In genomic region chr15:98063871-98064270, GRCh38 we compare ENCODE assay signal across 22 cellular contexts.
DNase-seq lines count a peak whose midpoint lies in the region; ATAC-seq and TF ChIP-seq lines count a peak whose summit lies in the region.
"Had no signal": no experiment of that assay in that cellular context is flagged by ENCODE, and none has a peak within 500 bp of the region (broad histone marks: within the 10 kb centered on the region; RNA-seq: fewer than 3 reads in every experiment).

No MANE protein-coding gene starts in this region.

- no peak for TF ChIP-seq CTCF in nephron progenitor cell (IDR thresholded peaks at IDR 0.05)

- H3K4me1 Mint-ChIP-seq in nephron progenitor cell, result no peaks in the 10 kb centered on the region
- H3K4me1 Mint-ChIP-seq: CD4-positive, CD25-positive, alpha-beta regulatory T cell had no signal

- peaks cover 11% of the 10 kb centered on the region for H3K27me3 Mint-ChIP-seq in nephron progenitor cell (ENCODE audit: low read depth, poor library complexity)

- H3K27ac Mint-ChIP-seq in nephron progenitor cell, result no peak overlapping the region
- H3K27ac Mint-ChIP-seq: CD4-positive, CD25-positive, alpha-beta regulatory T cell had no signal

- H3K4me3 Mint-ChIP-seq in nephron progenitor cell, result no peak overlapping the region
- H3K4me3 Mint-ChIP-seq: CD4-positive, CD25-positive, alpha-beta regulatory T cell had no signal

- peaks cover 26% of the 10 kb centered on the region for H3K9me3 Mint-ChIP-seq in nephron progenitor cell

- peak; percentile 34 for DNase-seq in AG20443 (ENCODE audit: low spot score)
- peak; percentile 67 for DNase-seq in EH (ENCODE audit: low read depth)
- DNase-seq in RPMI7951 (ENCODE audit: low read depth), result peak; percentile 35
- DNase-seq in foreskin melanocyte, result peak; percentile 15
- DNase-seq in DMS79 (lab: John Stamatoyannopoulos, UW), result no peak
- no peak for DNase-seq in Ammon's horn (ENCODE audit: low spot score)
- no peak for DNase-seq in nephron progenitor cell
- DNase-seq: Caco-2; CD4-positive, CD25-positive, alpha-beta regulatory T cell; GOT3; KBM-7; NCI-H1092 treated with DMSO at 0.1 percent for 48 hours; NCI-H146; NCI-H2029 treated with DMSO at 0.1 percent for 48 hours; NCI-H2171; NCI-H69; Right ventricle myocardium superior; SW 1271 had no signal

- ATAC-seq in HG03565 (IDR thresholded peaks at IDR 0.05; ENCODE audit: unreplicated experiment), result no peak
- ATAC-seq: A549, GM12878, HepG2 had no signal

- no peaks in the 10 kb centered on the region for H3K36me3 Mint-ChIP-seq in nephron progenitor cell (ENCODE audit: low read depth)
- H3K36me3 Mint-ChIP-seq: CD4-positive, CD25-positive, alpha-beta regulatory T cell had no signal

Comparison
In these comparisons a context has a peak if more than half of its experiments do, and no peak if none do; other contexts are left out.
1. DNase-seq: peak in AG20443 (single experiment), EH (single experiment), RPMI7951 (single experiment) and foreskin melanocyte (single experiment); none in DMS79 (single experiment), Ammon's horn (single experiment) and nephron progenitor cell (single experiment).